Comparison of ENCODE assay signal across 23 cellular contexts in the genomic region with DNA sequence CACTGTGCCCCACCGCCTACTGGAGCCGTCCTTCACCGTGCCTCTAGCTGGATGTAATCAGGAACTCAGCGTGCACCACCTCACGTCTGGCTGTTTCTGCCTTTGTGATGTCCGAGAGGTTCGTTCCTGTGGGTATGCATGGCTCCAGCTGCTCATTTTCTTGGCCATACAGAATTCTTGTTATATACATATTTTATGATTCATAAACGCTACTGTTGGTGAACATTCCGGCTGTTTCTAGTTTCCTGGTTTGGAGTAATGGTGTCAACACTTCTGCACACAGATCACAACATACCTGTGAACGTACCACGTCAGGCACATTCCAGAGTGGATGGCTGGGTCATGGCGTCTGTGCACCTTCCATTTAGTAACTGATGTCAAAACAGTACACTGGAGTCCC.
"Had no signal": no experiment of that assay in that cellular context is flagged by ENCODE, and none has a peak within 500 bp of the region (broad histone marks: within the 10 kb centered on the region; RNA-seq: fewer than 3 reads in every experiment).

No MANE protein-coding gene starts in this region.

- H3K4me1 ChIP-seq: SJSA1 had no signal

- DNase-seq: IMR-90, Karpas-422, KG1, MG63, NCI-H1092, NCI-H1105 treated with DMSO at 0.1 percent for 48 hours, NCI-H1417 treated with DMSO at 0.1 percent for 48 hours, NCI-H146, NCI-H1694 treated with DMSO at 0.1 percent for 48 hours, NCI-H1930, NCI-H2081, NCI-H2107, NCI-H226, NCI-H446, NCI-H510A, NCI-H524 treated with DMSO at 0.1 percent for 48 hours, NCI-H69, NCI-H774, RPMI8226, SIG-M5 had no signal

- H3K27ac ChIP-seq: SJSA1, SK-N-MC had no signal

- H3K4me3 ChIP-seq: MG63, SJSA1, SK-N-MC had no signal

- H3K9me3 ChIP-seq: MG63, SJSA1 had no signal

- FAIRE-seq: RCC 7860 had no signal

- H3K27me3 ChIP-seq: MG63, SJSA1 had no signal
